ENCODE assay signal across 1 cellular context in the genomic region with DNA sequence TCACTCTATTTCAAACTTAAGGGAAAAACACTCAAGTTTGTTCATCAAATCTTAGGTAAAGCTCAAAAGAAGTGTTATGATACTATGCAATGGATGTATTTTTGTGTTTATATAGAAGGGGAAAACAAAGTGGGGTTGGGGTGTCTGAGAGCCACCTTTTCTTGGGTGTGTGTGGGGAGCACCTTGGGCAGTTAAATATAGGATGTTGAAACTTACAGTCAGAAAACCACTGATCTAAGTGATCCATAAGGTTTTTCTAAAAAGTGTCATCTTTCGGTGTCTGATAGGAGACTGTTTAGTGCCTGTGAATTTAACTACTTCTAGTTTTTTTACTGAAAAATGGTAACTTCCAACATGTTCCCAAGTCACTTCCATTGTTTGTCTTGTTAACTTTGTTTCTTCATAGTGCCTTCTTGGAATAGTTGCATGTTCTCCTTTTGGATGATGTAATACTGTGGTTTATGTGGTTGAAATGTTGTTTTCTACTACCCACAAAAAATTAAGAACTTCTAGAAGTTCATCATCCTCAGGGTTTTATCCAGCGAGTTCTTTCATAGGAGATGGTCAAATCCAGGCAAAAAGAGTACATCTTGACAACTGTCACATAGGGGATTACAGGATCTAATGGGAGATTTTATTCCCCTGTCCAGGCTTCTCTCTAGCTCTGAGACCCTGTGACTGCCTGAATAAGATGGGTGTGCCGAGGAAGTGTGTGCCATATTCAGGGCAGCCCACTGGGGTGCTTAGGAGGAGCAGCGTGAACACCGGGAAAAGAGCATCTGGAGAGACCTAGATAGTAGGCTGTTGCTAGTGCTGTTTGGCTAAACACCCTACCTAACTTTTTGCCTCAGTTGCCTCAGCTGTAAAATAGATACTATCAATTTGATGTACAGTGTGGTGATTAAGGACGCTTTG.
A peak's percentile ranks its signal among the peaks of the same experiment; 100 is the strongest.
TF ChIP-seq lines count a peak whose summit lies in the region.

No MANE protein-coding gene starts in this region.

TF ChIP-seq in GM12878, 131 proteins besides CTCF, POLR2A, EP300 and RAD21 (continued from another document):
- TF ChIP-seq NR2C2 (IDR thresholded peaks at IDR 0.05; ENCODE audit: borderline replicate concordance, control insufficient read depth, insufficient read length, low read depth) (no peak), ETV6 (conservative IDR thresholded peaks at IDR 0.05 in 1 of 2, IDR thresholded peaks at IDR 0.05 in 1 of 2; ENCODE audit: borderline replicate concordance in 1 of 2, low read depth in 1 of 2) (no peak), REST (IDR thresholded peaks at IDR 0.05; ENCODE audit: low read depth, low read length) (no peak), CREM (IDR thresholded peaks at IDR 0.05; ENCODE audit: low read depth) (no peak), NFYA (IDR thresholded peaks at IDR 0.05; ENCODE audit: borderline replicate concordance, low read depth, low read length) (no peak), BCL3 (IDR thresholded peaks at IDR 0.05; ENCODE audit: borderline replicate concordance, insufficient read depth, low read depth, low read length, poor library complexity, severe bottlenecking) (no peak), PAX8 (IDR thresholded peaks at IDR 0.05) (no peak), KDM1A (IDR thresholded peaks at IDR 0.05; ENCODE audit: borderline replicate concordance) (no peak), RUNX3 (IDR thresholded peaks at IDR 0.05; ENCODE audit: low read length) (peak; percentile 95), CBFB (IDR thresholded peaks at IDR 0.05; ENCODE audit: low read depth) (peak; percentile 92), POLR2AphosphoS2 (IDR thresholded peaks at IDR 0.05; ENCODE audit: low read depth, low read length) (no peak), BCL11A (IDR thresholded peaks at IDR 0.05; ENCODE audit: low read depth, low read length) (no peak), KLF5 (IDR thresholded peaks at IDR 0.05; ENCODE audit: partially characterized antibody) (no peak), IKZF2 (IDR thresholded peaks at IDR 0.05) (peak; percentile 66 to 69), MAX (IDR thresholded peaks at IDR 0.05; ENCODE audit: low read depth, low read length) (no peak), FOS (IDR thresholded peaks at IDR 0.05; ENCODE audit: borderline replicate concordance, extremely low read depth, insufficient read length) (no peak), BHLHE40 (IDR thresholded peaks at IDR 0.05; ENCODE audit: borderline replicate concordance in 1 of 2, low read depth in 2 of 2, low read length in 1 of 2) (no peak), RCOR1 (conservative IDR thresholded peaks at IDR 0.05; ENCODE audit: low read depth, low read length) (no peak), MYC (IDR thresholded peaks at IDR 0.05; ENCODE audit: insufficient read depth, insufficient read length, insufficient replicate concordance, low read length, severe bottlenecking) (no peak), YBX1 (IDR thresholded peaks at IDR 0.05) (no peak), IKZF1 (conservative IDR thresholded peaks at IDR 0.05) (peak; percentile 60), ASH2L (IDR thresholded peaks at IDR 0.05; ENCODE audit: borderline replicate concordance, low read depth) (no peak), SIX5 (IDR thresholded peaks at IDR 0.05; ENCODE audit: low read depth, low read length, severe bottlenecking) (no peak), USF1 (IDR thresholded peaks at IDR 0.05; ENCODE audit: borderline replicate concordance, extremely low read length, insufficient read depth, low read depth, low read length) (no peak), MEF2A (IDR thresholded peaks at IDR 0.05; ENCODE audit: insufficient read depth, low read depth, low read length) (0 out of 2 replicates have a peak, but pooled peaks have one; percentile 8), FOXK2 (IDR thresholded peaks at IDR 0.05) (no peak), HDAC6 (IDR thresholded peaks at IDR 0.05; ENCODE audit: unreplicated experiment) (no peak)
- TF ChIP-seq, protein P1, sequence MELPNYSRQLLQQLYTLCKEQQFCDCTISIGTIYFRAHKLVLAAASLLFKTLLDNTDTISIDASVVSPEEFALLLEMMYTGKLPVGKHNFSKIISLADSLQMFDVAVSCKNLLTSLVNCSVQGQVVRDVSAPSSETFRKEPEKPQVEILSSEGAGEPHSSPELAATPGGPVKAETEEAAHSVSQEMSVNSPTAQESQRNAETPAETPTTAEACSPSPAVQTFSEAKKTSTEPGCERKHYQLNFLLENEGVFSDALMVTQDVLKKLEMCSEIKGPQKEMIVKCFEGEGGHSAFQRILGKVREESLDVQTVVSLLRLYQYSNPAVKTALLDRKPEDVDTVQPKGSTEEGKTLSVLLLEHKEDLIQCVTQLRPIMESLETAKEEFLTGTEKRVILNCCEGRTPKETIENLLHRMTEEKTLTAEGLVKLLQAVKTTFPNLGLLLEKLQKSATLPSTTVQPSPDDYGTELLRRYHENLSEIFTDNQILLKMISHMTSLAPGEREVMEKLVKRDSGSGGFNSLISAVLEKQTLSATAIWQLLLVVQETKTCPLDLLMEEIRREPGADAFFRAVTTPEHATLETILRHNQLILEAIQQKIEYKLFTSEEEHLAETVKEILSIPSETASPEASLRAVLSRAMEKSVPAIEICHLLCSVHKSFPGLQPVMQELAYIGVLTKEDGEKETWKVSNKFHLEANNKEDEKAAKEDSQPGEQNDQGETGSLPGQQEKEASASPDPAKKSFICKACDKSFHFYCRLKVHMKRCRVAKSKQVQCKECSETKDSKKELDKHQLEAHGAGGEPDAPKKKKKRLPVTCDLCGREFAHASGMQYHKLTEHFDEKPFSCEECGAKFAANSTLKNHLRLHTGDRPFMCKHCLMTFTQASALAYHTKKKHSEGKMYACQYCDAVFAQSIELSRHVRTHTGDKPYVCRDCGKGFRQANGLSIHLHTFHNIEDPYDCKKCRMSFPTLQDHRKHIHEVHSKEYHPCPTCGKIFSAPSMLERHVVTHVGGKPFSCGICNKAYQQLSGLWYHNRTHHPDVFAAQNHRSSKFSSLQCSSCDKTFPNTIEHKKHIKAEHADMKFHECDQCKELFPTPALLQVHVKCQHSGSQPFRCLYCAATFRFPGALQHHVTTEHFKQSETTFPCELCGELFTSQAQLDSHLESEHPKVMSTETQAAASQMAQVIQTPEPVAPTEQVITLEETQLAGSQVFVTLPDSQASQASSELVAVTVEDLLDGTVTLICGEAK (IDR thresholded peaks at IDR 0.05; ENCODE audit: borderline replicate concordance) = no peak
- TF ChIP-seq, protein P2, sequence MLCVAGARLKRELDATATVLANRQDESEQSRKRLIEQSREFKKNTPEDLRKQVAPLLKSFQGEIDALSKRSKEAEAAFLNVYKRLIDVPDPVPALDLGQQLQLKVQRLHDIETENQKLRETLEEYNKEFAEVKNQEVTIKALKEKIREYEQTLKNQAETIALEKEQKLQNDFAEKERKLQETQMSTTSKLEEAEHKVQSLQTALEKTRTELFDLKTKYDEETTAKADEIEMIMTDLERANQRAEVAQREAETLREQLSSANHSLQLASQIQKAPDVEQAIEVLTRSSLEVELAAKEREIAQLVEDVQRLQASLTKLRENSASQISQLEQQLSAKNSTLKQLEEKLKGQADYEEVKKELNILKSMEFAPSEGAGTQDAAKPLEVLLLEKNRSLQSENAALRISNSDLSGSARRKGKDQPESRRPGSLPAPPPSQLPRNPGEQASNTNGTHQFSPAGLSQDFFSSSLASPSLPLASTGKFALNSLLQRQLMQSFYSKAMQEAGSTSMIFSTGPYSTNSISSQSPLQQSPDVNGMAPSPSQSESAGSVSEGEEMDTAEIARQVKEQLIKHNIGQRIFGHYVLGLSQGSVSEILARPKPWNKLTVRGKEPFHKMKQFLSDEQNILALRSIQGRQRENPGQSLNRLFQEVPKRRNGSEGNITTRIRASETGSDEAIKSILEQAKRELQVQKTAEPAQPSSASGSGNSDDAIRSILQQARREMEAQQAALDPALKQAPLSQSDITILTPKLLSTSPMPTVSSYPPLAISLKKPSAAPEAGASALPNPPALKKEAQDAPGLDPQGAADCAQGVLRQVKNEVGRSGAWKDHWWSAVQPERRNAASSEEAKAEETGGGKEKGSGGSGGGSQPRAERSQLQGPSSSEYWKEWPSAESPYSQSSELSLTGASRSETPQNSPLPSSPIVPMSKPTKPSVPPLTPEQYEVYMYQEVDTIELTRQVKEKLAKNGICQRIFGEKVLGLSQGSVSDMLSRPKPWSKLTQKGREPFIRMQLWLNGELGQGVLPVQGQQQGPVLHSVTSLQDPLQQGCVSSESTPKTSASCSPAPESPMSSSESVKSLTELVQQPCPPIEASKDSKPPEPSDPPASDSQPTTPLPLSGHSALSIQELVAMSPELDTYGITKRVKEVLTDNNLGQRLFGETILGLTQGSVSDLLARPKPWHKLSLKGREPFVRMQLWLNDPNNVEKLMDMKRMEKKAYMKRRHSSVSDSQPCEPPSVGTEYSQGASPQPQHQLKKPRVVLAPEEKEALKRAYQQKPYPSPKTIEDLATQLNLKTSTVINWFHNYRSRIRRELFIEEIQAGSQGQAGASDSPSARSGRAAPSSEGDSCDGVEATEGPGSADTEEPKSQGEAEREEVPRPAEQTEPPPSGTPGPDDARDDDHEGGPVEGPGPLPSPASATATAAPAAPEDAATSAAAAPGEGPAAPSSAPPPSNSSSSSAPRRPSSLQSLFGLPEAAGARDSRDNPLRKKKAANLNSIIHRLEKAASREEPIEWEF (IDR thresholded peaks at IDR 0.05; ENCODE audit: insufficient replicate concordance, low read depth, low read length) = no peak
- TF ChIP-seq, protein P3, sequence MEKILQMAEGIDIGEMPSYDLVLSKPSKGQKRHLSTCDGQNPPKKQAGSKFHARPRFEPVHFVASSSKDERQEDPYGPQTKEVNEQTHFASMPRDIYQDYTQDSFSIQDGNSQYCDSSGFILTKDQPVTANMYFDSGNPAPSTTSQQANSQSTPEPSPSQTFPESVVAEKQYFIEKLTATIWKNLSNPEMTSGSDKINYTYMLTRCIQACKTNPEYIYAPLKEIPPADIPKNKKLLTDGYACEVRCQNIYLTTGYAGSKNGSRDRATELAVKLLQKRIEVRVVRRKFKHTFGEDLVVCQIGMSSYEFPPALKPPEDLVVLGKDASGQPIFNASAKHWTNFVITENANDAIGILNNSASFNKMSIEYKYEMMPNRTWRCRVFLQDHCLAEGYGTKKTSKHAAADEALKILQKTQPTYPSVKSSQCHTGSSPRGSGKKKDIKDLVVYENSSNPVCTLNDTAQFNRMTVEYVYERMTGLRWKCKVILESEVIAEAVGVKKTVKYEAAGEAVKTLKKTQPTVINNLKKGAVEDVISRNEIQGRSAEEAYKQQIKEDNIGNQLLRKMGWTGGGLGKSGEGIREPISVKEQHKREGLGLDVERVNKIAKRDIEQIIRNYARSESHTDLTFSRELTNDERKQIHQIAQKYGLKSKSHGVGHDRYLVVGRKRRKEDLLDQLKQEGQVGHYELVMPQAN (conservative IDR thresholded peaks at IDR 0.05) = no peak
